Comparison of ENCODE assay signal across 15 cellular contexts in the genomic region with DNA sequence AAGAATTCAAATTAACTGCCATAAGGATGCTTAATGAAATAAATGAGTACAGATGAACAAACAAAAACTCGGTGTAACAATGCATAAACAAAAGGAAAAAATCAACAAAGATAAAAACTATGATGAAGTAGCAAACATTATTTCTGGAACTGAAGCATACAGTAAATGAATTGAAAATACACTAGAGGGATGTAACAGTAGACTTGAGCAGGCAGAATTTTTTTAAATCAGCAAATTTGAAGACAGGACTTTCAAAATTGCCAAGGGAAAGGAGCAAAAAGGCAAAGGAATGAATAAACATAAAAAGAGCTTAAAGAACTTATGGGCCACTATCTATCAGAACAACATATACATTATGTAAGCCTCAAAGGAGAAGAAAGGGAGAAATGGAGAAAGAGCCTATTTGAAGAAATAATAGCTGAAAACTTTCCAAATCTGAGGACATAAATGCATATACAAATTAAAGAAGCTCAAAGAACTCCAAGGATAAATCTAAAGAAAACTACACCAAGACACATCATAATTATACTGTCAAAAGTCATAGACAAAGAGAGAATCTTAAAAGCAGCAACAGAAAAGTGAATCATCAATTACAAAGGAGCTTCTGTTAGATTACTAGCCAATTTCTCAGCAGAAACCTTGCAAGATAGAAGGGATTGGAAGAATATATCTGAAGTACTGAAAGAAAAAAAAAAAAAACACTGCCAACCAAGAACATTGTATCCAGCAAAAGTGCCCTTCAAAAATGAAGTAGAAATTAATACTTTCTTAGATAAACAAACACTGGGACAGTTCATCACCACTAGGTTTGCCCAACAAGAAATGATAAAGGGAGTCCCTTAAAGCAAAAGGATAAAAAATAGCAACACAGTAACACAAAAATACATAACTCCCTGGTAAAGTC.
"Had no signal": no experiment of that assay in that cellular context is flagged by ENCODE, and none has a peak within 500 bp of the region (broad histone marks: within the 10 kb centered on the region; RNA-seq: fewer than 3 reads in every experiment).

No MANE protein-coding gene starts in this region.

- DNase-seq: activated CD4-positive, alpha-beta memory T cell treated with anti-CD3 and anti-CD28 coated beads, Interleukin-2, amount 10 ng/mL, durations not matched to agents 7 days and 5 days; activated CD4-positive, alpha-beta T cell treated with anti-CD3 and anti-CD28 coated beads for 1 hour; activated CD8-positive, alpha-beta memory T cell treated with anti-CD3 and anti-CD28 coated beads, Interleukin-2, amount 50 U/mL, for 48 hours; amniotic stem cell; cerebellar nuclear complex; dermis blood vessel endothelial cell; sigmoid colon; stimulated activated CD4-positive, alpha-beta T cell treated with anti-CD3 and anti-CD28 coated beads, Interleukin-12 subunit alpha, Interleukin-12 subunit beta, amount 100 ng/mL, for 4 hours; stimulated activated CD4-positive, alpha-beta T cell treated with anti-CD3 and anti-CD28 coated beads, Interleukin-4, amount 100 ng/mL, for 1 hour; stimulated activated CD8-positive, alpha-beta memory T cell treated with anti-CD3 and anti-CD28 coated beads, Interleukin-4, amount 100 ng/mL, for 48 hours; stimulated activated naive CD8-positive, alpha-beta T cell treated with anti-CD3 and anti-CD28 coated beads, Interleukin-15, Interleukin-2, amounts not matched to agents 100 U/mL and 50 U/mL, for 24 hours; testis had no signal

- H3K4me1 ChIP-seq: testis had no signal

- H3K27ac Mint-ChIP-seq: activated CD4-positive, alpha-beta memory T cell treated with anti-CD3 and anti-CD28 coated beads, Interleukin-2, amount 10 ng/mL, durations not matched to agents 7 days and 5 days; activated naive CD4-positive, alpha-beta T cell treated with anti-CD3 and anti-CD28 coated beads, Interleukin-2, amount 50 U/mL, for 72 hours had no signal

- H3K27ac ChIP-seq: sigmoid colon, testis had no signal

- H3K4me3 Mint-ChIP-seq: activated CD4-positive, alpha-beta memory T cell treated with anti-CD3 and anti-CD28 coated beads, Interleukin-2, amount 10 ng/mL, durations not matched to agents 7 days and 5 days; nephron had no signal

- H3K27me3 ChIP-seq: sigmoid colon, testis had no signal

- H3K4me3 ChIP-seq: sigmoid colon, testis had no signal

- ATAC-seq: stimulated activated naive CD8-positive, alpha-beta T cell treated with anti-CD3 and anti-CD28 coated beads, Interleukin-15, Interleukin-2, amounts not matched to agents 100 U/mL and 50 U/mL, for 24 hours had no signal

- H3K9me3 ChIP-seq: sigmoid colon, testis had no signal

- H3K27me3 Mint-ChIP-seq: activated CD4-positive, alpha-beta memory T cell treated with anti-CD3 and anti-CD28 coated beads, Interleukin-2, amount 10 ng/mL, durations not matched to agents 7 days and 5 days; brain had no signal
